13 cellular contexts compared by ENCODE assay signal in the genomic region with DNA sequence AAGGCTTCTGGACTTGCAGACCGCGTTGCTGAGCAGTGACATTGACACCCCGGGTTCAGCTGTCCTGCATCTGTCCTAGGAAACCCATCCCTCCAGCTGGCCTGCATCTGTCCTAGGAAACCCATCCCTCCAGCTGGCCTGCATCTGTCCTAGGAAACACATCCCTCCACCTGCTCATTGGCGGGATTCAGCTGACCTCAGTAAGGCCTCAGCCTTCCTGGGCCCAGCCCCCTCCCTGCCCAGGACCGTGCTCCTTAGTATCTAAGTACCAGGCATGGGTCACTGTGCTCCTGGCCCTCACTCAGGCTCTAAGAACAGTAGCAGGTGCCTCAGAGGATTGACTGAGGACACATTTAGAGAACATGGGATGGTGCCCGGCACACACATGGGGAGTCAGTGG. TPM values are rescaled to one million over a fixed set of nuclear protein-coding genes. Genes with fewer than 3 reads are reported as not detected.
A peak's percentile ranks its signal among the peaks of the same experiment; 100 is the strongest.
DNase-seq lines count a peak whose midpoint lies in the region; ATAC-seq and TF ChIP-seq lines count a peak whose summit lies in the region.
"Had no signal": no experiment of that assay in that cellular context is flagged by ENCODE, and none has a peak within 500 bp of the region (broad histone marks: within the 10 kb centered on the region; RNA-seq: fewer than 3 reads in every experiment).

No MANE protein-coding gene starts in this region.

- POLR2A ChIA-PET in PC-9 (lab: Charles Lee; ENCODE audit: unreplicated experiment) = interaction anchor here (0.5 to 1.7 kb wide), 4 partner anchors 13 to 1163 kb away, joined by 3 to 42 read pairs (median 4); no protein-coding TSS in a partner anchor

- CTCF ChIA-PET in PC-9 (lab: Charles Lee) = interaction anchor here (0.9 to 2.5 kb wide), 4 partner anchors 13 to 67 kb away, joined by 3 to 19 read pairs (median 6); no protein-coding TSS in a partner anchor

- peak overlapping the region; percentile 50 to 71 (median 70) for H3K4me3 Mint-ChIP-seq in nephron
- H3K4me3 Mint-ChIP-seq in T-helper 2 cell treated with Interferon-gamma antibody and Interleukin-4, amounts not matched to agents 5 μg/mL and 100 μg/mL, for 36 hours = no peak overlapping the region
- H3K4me3 Mint-ChIP-seq: activated naive CD8-positive, alpha-beta T cell treated with anti-CD3 and anti-CD28 coated beads for 36 hours; neural progenitor cell had no signal

- no peaks in the 10 kb centered on the region for H4K20me1 ChIP-seq in PC-9 (ENCODE audit: insufficient read depth)

- H3K36me3 ChIP-seq in ACC112 (ENCODE audit: insufficient read depth, low read length) (peaks cover 36% of the 10 kb centered on the region), PC-9 (ENCODE audit: low read depth) (peaks cover 31% of the 10 kb centered on the region)
- H3K36me3 ChIP-seq: neural progenitor cell had no signal

- H3K36me3 Mint-ChIP-seq in nephron (ENCODE audit: low read depth) = no peaks in the 10 kb centered on the region
- no peaks in the 10 kb centered on the region for H3K36me3 Mint-ChIP-seq in T-helper 2 cell treated with Interferon-gamma antibody and Interleukin-4, amounts not matched to agents 5 μg/mL and 100 μg/mL, for 36 hours (ENCODE audit: low read depth)
- H3K36me3 Mint-ChIP-seq: activated naive CD8-positive, alpha-beta T cell treated with anti-CD3 and anti-CD28 coated beads for 36 hours had no signal

- peaks cover 52% of the 10 kb centered on the region for H3K4me1 ChIP-seq in ACC112 (ENCODE audit: control insufficient read depth, insufficient read depth, low read length, unreplicated experiment)
- H3K4me1 ChIP-seq in PC-9 (replicated peaks; ENCODE audit: insufficient read depth) = peaks cover 73% of the 10 kb centered on the region

- ATAC-seq in Right ventricle myocardium inferior (peak; percentile 10), HG03097 (IDR thresholded peaks at IDR 0.05; ENCODE audit: low FRiP score, unreplicated experiment) (no peak)

- TF ChIP-seq CTCF in PC-9 (conservative IDR thresholded peaks at IDR 0.05) (no peak), nephron (IDR thresholded peaks at IDR 0.05; ENCODE audit: unreplicated experiment in 3 of 3) (no peak)

- no peak overlapping the region for H3K27ac Mint-ChIP-seq in nephron
- no peak overlapping the region for H3K27ac Mint-ChIP-seq in T-helper 2 cell treated with Interferon-gamma antibody and Interleukin-4, amounts not matched to agents 5 μg/mL and 100 μg/mL, for 36 hours
- H3K27ac Mint-ChIP-seq: activated naive CD8-positive, alpha-beta T cell treated with anti-CD3 and anti-CD28 coated beads for 36 hours; neural progenitor cell had no signal

- H3K9me3 ChIP-seq in PC-9 (ENCODE audit: insufficient read depth, low read depth) = peaks cover 16% of the 10 kb centered on the region

- DNase-seq in PC-9 (no peak), Right ventricle myocardium inferior (ENCODE audit: missing footprints) (no peak), NCI-H82 (lab: John Stamatoyannopoulos, UW) (no peak), SIG-M5 treated with dmso at 0.1 percent for 504 hours (lab: John Stamatoyannopoulos, UW; ENCODE audit: unreplicated experiment) (no peak)
- no peak for DNase-seq in T-helper 2 cell treated with Interferon-gamma antibody and Interleukin-4, amounts not matched to agents 5 μg/mL and 100 μg/mL, for 36 hours (ENCODE audit: low spot score)
- DNase-seq: activated naive CD8-positive, alpha-beta T cell treated with anti-CD3 and anti-CD28 coated beads for 36 hours; cerebellar nuclear complex; NK-92 treated with Interleukin-12 subunit alpha and Interleukin-12 subunit beta, amount 100 ng/mL, for 24 hours had no signal

- H3K27me3 ChIP-seq in ACC112 (ENCODE audit: insufficient read depth, low read length) = no peaks in the 10 kb centered on the region
- no peaks in the 10 kb centered on the region for H3K27me3 ChIP-seq in PC-9 (ENCODE audit: insufficient read depth, low read depth)

- peaks cover 35% of the 10 kb centered on the region for H3K9me3 Mint-ChIP-seq in nephron
- peaks cover 24% of the 10 kb centered on the region for H3K9me3 Mint-ChIP-seq in T-helper 2 cell treated with Interferon-gamma antibody and Interleukin-4, amounts not matched to agents 5 μg/mL and 100 μg/mL, for 36 hours

- no peaks in the 10 kb centered on the region for H3K9me2 ChIP-seq in PC-9 (ENCODE audit: insufficient read depth)

- peak overlapping the region; percentile 99 for H3K4me2 ChIP-seq in PC-9
- H3K4me2 ChIP-seq: neural progenitor cell had no signal

- H3K4me1 Mint-ChIP-seq in nephron = peaks cover 11% of the 10 kb centered on the region
- H3K4me1 Mint-ChIP-seq in T-helper 2 cell treated with Interferon-gamma antibody and Interleukin-4, amounts not matched to agents 5 μg/mL and 100 μg/mL, for 36 hours (ENCODE audit: low read depth) = no peaks in the 10 kb centered on the region

- BruUV-seq in PC-9 (replicated peaks; lab: Mats Ljungman, UMichigan) = no TSS peak

- H3F3A ChIP-seq in PC-9 (ENCODE audit: insufficient read depth, low read depth) = peaks cover 59% of the 10 kb centered on the region

- H3K4me3 ChIP-seq in ACC112 (ENCODE audit: low read depth, low read length) = peak overlapping the region; percentile 98
- peak overlapping the region; percentile 70 for H3K4me3 ChIP-seq in PC-9
- H3K4me3 ChIP-seq: neural progenitor cell had no signal

- H3K27ac ChIP-seq in ACC112 (ENCODE audit: low read depth, low read length) (peak overlapping the region; percentile 77), PC-9 (peak overlapping the region; percentile 99)
- H3K27ac ChIP-seq: neural progenitor cell had no signal

- peaks cover 88% of the 10 kb centered on the region for H3K79me2 ChIP-seq in ACC112 (ENCODE audit: control insufficient read depth, insufficient read depth, low read length, unreplicated experiment)
- H3K79me2 ChIP-seq in PC-9 (ENCODE audit: low read depth) = peaks cover 88% of the 10 kb centered on the region

- peaks cover 80% of the 10 kb centered on the region for H3K27me3 Mint-ChIP-seq in nephron (ENCODE audit: low read depth)
- peaks cover 49% of the 10 kb centered on the region for H3K27me3 Mint-ChIP-seq in T-helper 2 cell treated with Interferon-gamma antibody and Interleukin-4, amounts not matched to agents 5 μg/mL and 100 μg/mL, for 36 hours (ENCODE audit: low read depth)

- no peak overlapping the region for H2AFZ ChIP-seq in ACC112 (ENCODE audit: low read length, unreplicated experiment)
- H2AFZ ChIP-seq in PC-9 = no peak overlapping the region
- H2AFZ ChIP-seq: neural progenitor cell had no signal

- intact Hi-C loops in PC-9 (cut with micrococcal nuclease; ENCODE audit: unreplicated experiment) (loop anchor here (5.0 kb wide), 1 partner anchor 199 kb away; no protein-coding TSS in a partner anchor), Right ventricle myocardium inferior (cut with DNase I) (no loop called here)

RNA-seq across cellular contexts. Expression of a gene that starts 1.2 kb away (rescaled TPM):
- 237 and 283 TPM in 2 replicates for total RNA-seq in PC-9 (2021)
- 79.0 TPM for total RNA-seq in Right ventricle myocardium inferior
- total RNA-seq: activated naive CD8-positive, alpha-beta T cell treated with anti-CD3 and anti-CD28 coated beads for 36 hours; skeletal muscle tissue had no signal
